Comparison of ENCODE assay signal across 8 cellular contexts in genomic region chr12:12612403-12612802, GRCh38. TPM values are rescaled to one million over a fixed set of nuclear protein-coding genes. Genes with fewer than 3 reads are reported as not detected.
DNase-seq lines count a peak whose midpoint lies in the region; ATAC-seq, FAIRE-seq and TF ChIP-seq lines count a peak whose summit lies in the region.

No MANE protein-coding gene starts in this region.

- peak overlapping the region; percentile 97 for H3K4me2 ChIP-seq in PC-3 (ENCODE audit: low read length)

- no peaks in the 10 kb centered on the region for H3K9me2 ChIP-seq in PC-3 (replicated peaks; ENCODE audit: low read length)

- H3K4me3 ChIP-seq in PC-3 (ENCODE audit: low read length) (peak overlapping the region; percentile 86), kidney (ENCODE audit: low read length in 2 of 2) (peak overlapping the region; percentile 90 to 91)

- DNase-seq in COLO829 (ENCODE audit: low spot score) (peak; percentile 84), HFFc6 (peak; percentile 53), PC-3 (peak; percentile 58), kidney (no peak), posterior vena cava (ENCODE audit: low spot score) (no peak)
- peak; percentile 35 for DNase-seq in central memory CD4-positive, alpha-beta T cell
- DNase-seq in stimulated activated naive B cell treated with anti-CD40 and anti-IgM and Interleukin-4, amounts not matched to agents 10 μg/mL and 1 μg/mL and 100 μg/mL, for 72 hours = no peak

- H3K27me3 Mint-ChIP-seq in HFFc6 (ENCODE audit: insufficient read depth) = no peaks in the 10 kb centered on the region; the same call in 1 of the 2 replicates
- no peaks in the 10 kb centered on the region for H3K27me3 Mint-ChIP-seq in stimulated activated naive B cell treated with anti-CD40 and anti-IgM and Interleukin-4, amounts not matched to agents 10 μg/mL and 1 μg/mL and 100 μg/mL, for 72 hours

- H3K4me1 ChIP-seq in PC-3 (ENCODE audit: insufficient read depth, low read length) = peaks cover 21% of the 10 kb centered on the region
- H3K4me1 ChIP-seq in kidney (ENCODE audit: control insufficient read depth in 1 of 2, insufficient read depth in 1 of 2, low read depth in 1 of 2, low read length in 2 of 2) = peaks cover 5 to 7% of the 10 kb centered on the region in 2 donors

- H3K27ac Mint-ChIP-seq in HFFc6 = peak overlapping the region; percentile 91
- H3K27ac Mint-ChIP-seq in stimulated activated naive B cell treated with anti-CD40 and anti-IgM and Interleukin-4, amounts not matched to agents 10 μg/mL and 1 μg/mL and 100 μg/mL, for 72 hours = peak overlapping the region; percentile 98

- ATAC-seq in PC-3 (peak; percentile 53), GM18511 (IDR thresholded peaks at IDR 0.05; ENCODE audit: unreplicated experiment) (no peak)
- ATAC-seq in stimulated activated naive B cell treated with anti-CD40 and anti-IgM and Interleukin-4, amounts not matched to agents 10 μg/mL and 1 μg/mL and 100 μg/mL, for 72 hours (replicated peaks) = peak in 1 of 2 donors; percentile 4

- H3K27ac ChIP-seq in PC-3 (ENCODE audit: low read length) = peak overlapping the region; percentile 95
- H3K27ac ChIP-seq in kidney (ENCODE audit: low read depth in 2 of 2, low read length in 2 of 2) = peak overlapping the region; percentile 85 to 91

- no peak for FAIRE-seq in kidney (lab: Jason Lieb, UNC)

- H3K9me3 ChIP-seq in PC-3 (ENCODE audit: low read length) = no peaks in the 10 kb centered on the region
- H3K9me3 ChIP-seq in kidney (ENCODE audit: control insufficient read depth in 1 of 2, low read length in 2 of 2) = no peaks in the 10 kb centered on the region

- POLR2A ChIA-PET in PC-3 (lab: Charles Lee; ENCODE audit: unreplicated experiment) = interaction anchor here (0.6 kb wide), 3 partner anchors 132 to 214 kb away, joined by 3 to 9 read pairs (median 6); no protein-coding TSS in a partner anchor

- H3K4me3 Mint-ChIP-seq in HFFc6 = peak overlapping the region; percentile 99
- H3K4me3 Mint-ChIP-seq in stimulated activated naive B cell treated with anti-CD40 and anti-IgM and Interleukin-4, amounts not matched to agents 10 μg/mL and 1 μg/mL and 100 μg/mL, for 72 hours = peak overlapping the region; percentile 84 to 99

- H3K9ac ChIP-seq in PC-3 (ENCODE audit: low read length) = peak overlapping the region; percentile 95
- H3K9ac ChIP-seq in kidney (ENCODE audit: low read length in 2 of 2) = peak overlapping the region; percentile 63 to 74

- H4K20me1 ChIP-seq in PC-3 (ENCODE audit: low read length) = no peaks in the 10 kb centered on the region

- H3K36me3 ChIP-seq in PC-3 (ENCODE audit: low read depth, low read length) (no peaks in the 10 kb centered on the region), kidney (ENCODE audit: control insufficient read depth in 1 of 2, insufficient read depth in 2 of 2, low read length in 2 of 2) (no peaks in the 10 kb centered on the region)

- peaks cover 39% of the 10 kb centered on the region for H3K4me1 Mint-ChIP-seq in HFFc6 (ENCODE audit: low read depth)
- H3K4me1 Mint-ChIP-seq in stimulated activated naive B cell treated with anti-CD40 and anti-IgM and Interleukin-4, amounts not matched to agents 10 μg/mL and 1 μg/mL and 100 μg/mL, for 72 hours = peaks cover 19 to 36% of the 10 kb centered on the region in 2 donors

- BruUV-seq in PC-3 (replicated peaks; lab: Mats Ljungman, UMichigan) = no TSS peak

- no peaks in the 10 kb centered on the region for H3K9me3 Mint-ChIP-seq in HFFc6
- no peaks in the 10 kb centered on the region for H3K9me3 Mint-ChIP-seq in stimulated activated naive B cell treated with anti-CD40 and anti-IgM and Interleukin-4, amounts not matched to agents 10 μg/mL and 1 μg/mL and 100 μg/mL, for 72 hours

- peaks cover 4% of the 10 kb centered on the region for H3K36me3 Mint-ChIP-seq in HFFc6 (ENCODE audit: low read depth)
- peaks cover 1 to 15% of the 10 kb centered on the region in 2 donors for H3K36me3 Mint-ChIP-seq in stimulated activated naive B cell treated with anti-CD40 and anti-IgM and Interleukin-4, amounts not matched to agents 10 μg/mL and 1 μg/mL and 100 μg/mL, for 72 hours

- intact Hi-C loops in PC-3 (cut with micrococcal nuclease) (loop anchor here (2.0 to 5.0 kb wide), 3 partner anchors 35 to 92 kb away; partner anchors contain the start of gene DUSP16), kidney (cut with DNase I) (no loop called here), posterior vena cava (cut with DNase I) (no loop called here)

- H3K79me2 ChIP-seq in PC-3 (ENCODE audit: low read length) = peaks cover 22% of the 10 kb centered on the region

- no peak for TF ChIP-seq CTCF in HFFc6 (IDR thresholded peaks at IDR 0.05)
- TF ChIP-seq CTCF in PC-3 (conservative IDR thresholded peaks at IDR 0.05; ENCODE audit: low read depth, low read length) = no peak
- TF ChIP-seq CTCF in kidney (IDR thresholded peaks at IDR 0.05; ENCODE audit: borderline replicate concordance, extremely low read depth, insufficient read depth) = no peak

- H3F3A ChIP-seq in PC-3 (ENCODE audit: low read length, unreplicated experiment) = no peaks in the 10 kb centered on the region

- H3K27me3 ChIP-seq in PC-3 (ENCODE audit: low read length) = no peaks in the 10 kb centered on the region

- peak overlapping the region; percentile 88 for H2AFZ ChIP-seq in PC-3 (ENCODE audit: low read length)

- CTCF ChIA-PET in PC-3 (lab: Charles Lee) = no interaction called here

RNA-seq across cellular contexts. Expression of gene CREBL2, which starts 0.7 kb away (rescaled TPM):
- 10 to 100 TPM; 20.9 to 25.7 (median 23.2) TPM for total RNA-seq in HFFc6 (2021; fragmentation: NEBNext Ultra II Directional; extraction: Animal tissue kit (Norgen Biotek cat#: 25700))
- 11.7 and 14.2 TPM in 2 replicates for total RNA-seq in PC-3 (2014; rRNA removed)
- 38.6 TPM for total RNA-seq in kidney
- polyA plus RNA-seq in kidney (ENCODE audit: insufficient read depth, low read depth, low replicate concordance) = 35.8 TPM
- 10 to 100 TPM; 30.3 to 30.6 TPM for total RNA-seq in posterior vena cava

RNA-seq across cellular contexts. Expression of gene DUSP16, which starts 49.7 kb away (rescaled TPM):
- 1 to 10 TPM; 5.9 to 8.9 (median 7.4) TPM for total RNA-seq in HFFc6 (2021; fragmentation: NEBNext Ultra II Directional; extraction: Animal tissue kit (Norgen Biotek cat#: 25700))
- total RNA-seq in PC-3 (2014; rRNA removed) (4.4 and 6.7 TPM in 2 replicates), kidney (27.4 TPM), posterior vena cava (10 to 100 TPM; 14.8 to 19.5 TPM)
- 6.6 TPM for polyA plus RNA-seq in kidney (ENCODE audit: insufficient read depth, low read depth, low replicate concordance)

Comparison
In these comparisons a context has a peak if more than half of its experiments do, and no peak if none do; other contexts are left out.
1. DNase-seq: peak in COLO829 (single experiment), HFFc6 (single experiment), PC-3 (single experiment) and central memory CD4-positive, alpha-beta T cell (single experiment); none in kidney (single experiment), stimulated activated naive B cell treated with anti-CD40 and anti-IgM and Interleukin-4, amounts not matched to agents 10 μg/mL and 1 μg/mL and 100 μg/mL, for 72 hours (single experiment) and posterior vena cava (single experiment).